9 cellular contexts compared by ENCODE assay signal in the genomic region with DNA sequence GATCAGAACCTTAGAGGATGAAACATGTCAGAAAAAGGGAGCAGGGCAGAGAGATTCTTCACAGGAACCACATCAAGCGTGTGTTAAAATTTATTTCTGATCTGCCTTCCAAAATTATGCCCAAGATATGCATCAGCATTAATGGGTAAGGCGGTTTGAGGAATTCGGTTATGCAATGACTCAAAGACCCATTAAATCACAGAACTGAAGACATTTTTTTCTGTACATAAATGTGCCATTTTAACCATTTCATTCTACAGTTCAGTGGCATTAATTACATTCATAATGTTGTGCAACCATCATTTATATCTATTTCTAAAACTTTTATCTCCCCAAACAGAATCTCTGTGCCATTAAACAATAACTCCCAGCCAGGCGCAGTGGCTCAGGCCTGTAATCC. TPM values are rescaled to one million over a fixed set of nuclear protein-coding genes. Genes with fewer than 3 reads are reported as not detected.
DNase-seq lines count a peak whose midpoint lies in the region; ATAC-seq, FAIRE-seq and TF ChIP-seq lines count a peak whose summit lies in the region.
"Had no signal": no experiment of that assay in that cellular context is flagged by ENCODE, and none has a peak within 500 bp of the region (broad histone marks: within the 10 kb centered on the region; RNA-seq: fewer than 3 reads in every experiment).

No MANE protein-coding gene starts in this region.

- intact Hi-C loops in colonic mucosa (cut with DNase I): loop anchor here (10.0 kb wide), 1 partner anchor 105 kb away; the partner anchor contains the start of gene SMYD3
- intact Hi-C loops in pancreas (cut with DNase I): no loop called here

- H3K36me3 ChIP-seq in colonic mucosa (no peaks in the 10 kb centered on the region), pancreas (no peaks in the 10 kb centered on the region)

- peaks cover 6% of the 10 kb centered on the region; the same call in 1 of the 2 replicates for H3K27me3 Mint-ChIP-seq in HFFc6 (ENCODE audit: insufficient read depth)
- H3K27me3 Mint-ChIP-seq: activated naive CD8-positive, alpha-beta T cell treated with anti-CD3 and anti-CD28 coated beads, Interleukin-2, amount 10 ng/mL, durations not matched to agents 7 days and 5 days had no signal

- H3K9me3 Mint-ChIP-seq in HFFc6: peaks cover 12% of the 10 kb centered on the region
- H3K9me3 Mint-ChIP-seq: activated naive CD8-positive, alpha-beta T cell treated with anti-CD3 and anti-CD28 coated beads, Interleukin-2, amount 10 ng/mL, durations not matched to agents 7 days and 5 days had no signal

- FAIRE-seq in pancreas (lab: Jason Lieb, UNC): no peak

- H3K4me3 ChIP-seq in colonic mucosa (no peak overlapping the region), pancreas (no peak overlapping the region)

- peak; percentile 19 for DNase-seq in AG20443 (ENCODE audit: low spot score)
- DNase-seq in HFFc6: peak; percentile 70
- no peak for DNase-seq in colonic mucosa
- DNase-seq in pancreas: no peak
- DNase-seq in HUDEP-2 (lab: John Stamatoyannopoulos, UW; ENCODE audit: unreplicated experiment in 76 of 76): no peak
- DNase-seq in pons (ENCODE audit: low spot score): no peak
- DNase-seq: activated naive CD8-positive, alpha-beta T cell treated with anti-CD3 and anti-CD28 coated beads, Interleukin-2, amount 10 ng/mL, durations not matched to agents 7 days and 5 days had no signal

- H3K36me3 Mint-ChIP-seq in HFFc6 (ENCODE audit: low read depth): peaks cover 45% of the 10 kb centered on the region

- ATAC-seq in pancreas (no peak), GM21515 (IDR thresholded peaks at IDR 0.05; ENCODE audit: unreplicated experiment) (no peak), esophagus mucosa (no peak)

- peak overlapping the region; percentile 81 for H3K4me3 Mint-ChIP-seq in HFFc6
- H3K4me3 Mint-ChIP-seq: activated naive CD8-positive, alpha-beta T cell treated with anti-CD3 and anti-CD28 coated beads, Interleukin-2, amount 10 ng/mL, durations not matched to agents 7 days and 5 days had no signal

- H3K4me1 Mint-ChIP-seq in HFFc6 (ENCODE audit: low read depth): peaks cover 69% of the 10 kb centered on the region

- 92% methylated on average over 4 of the region's 4 CpGs for WGBS in pancreas, 2 donors

- H3K9me3 ChIP-seq in colonic mucosa (no peaks in the 10 kb centered on the region), pancreas (no peaks in the 10 kb centered on the region)

- no peak overlapping the region for H3K9ac ChIP-seq in colonic mucosa (ENCODE audit: low read depth in 2 of 2, low read length in 2 of 2)

- TF ChIP-seq CTCF in HFFc6 (IDR thresholded peaks at IDR 0.05): no peak
- no peak for TF ChIP-seq CTCF in colonic mucosa (IDR thresholded peaks at IDR 0.05)
- no peak for TF ChIP-seq CTCF in pancreas (IDR thresholded peaks at IDR 0.05)

- H3K27ac Mint-ChIP-seq in HFFc6: peak overlapping the region; percentile 97
- H3K27ac Mint-ChIP-seq: activated naive CD8-positive, alpha-beta T cell treated with anti-CD3 and anti-CD28 coated beads, Interleukin-2, amount 10 ng/mL, durations not matched to agents 7 days and 5 days had no signal

- H3K27me3 ChIP-seq in colonic mucosa (no peaks in the 10 kb centered on the region), pancreas (no peaks in the 10 kb centered on the region)

- no peaks in the 10 kb centered on the region for H3K4me1 ChIP-seq in colonic mucosa
- peaks cover 0 to 5% (median 3%) of the 10 kb centered on the region in 3 donors for H3K4me1 ChIP-seq in pancreas

- H3K27ac ChIP-seq in colonic mucosa (peak overlapping the region; percentile 1), pancreas (peak overlapping the region in 3 of 4 donors; percentile 61 to 72 (median 71))

RNA-seq across cellular contexts. Expression of gene CNST, which starts 43.4 kb away (rescaled TPM):
- total RNA-seq in HFFc6 (2021; fragmentation: NEBNext Ultra II Directional; extraction: Animal tissue kit (Norgen Biotek cat#: 25700)): 10 to 100 TPM; 56.4 to 67.9 (median 59.6) TPM
- 10 to 100 TPM; 20.9 to 43.1 TPM for total RNA-seq in colonic mucosa
- total RNA-seq in pancreas: 10 to 100 TPM in 3 of 6 donors, 1 to 10 TPM in 3; 7.1 to 12.9 (median 10.6) TPM
- 1 to 10 TPM; 3.6 to 7.3 TPM for polyA plus RNA-seq in pancreas
- total RNA-seq in esophagus mucosa: 13.5 TPM

RNA-seq across cellular contexts. Expression of gene TFB2M, which starts 43.6 kb away (rescaled TPM):
- 10 to 100 TPM; 21.2 to 25.0 (median 23.0) TPM for total RNA-seq in HFFc6 (2021; fragmentation: NEBNext Ultra II Directional; extraction: Animal tissue kit (Norgen Biotek cat#: 25700))
- 10 to 100 TPM; 11.3 to 14.0 TPM for total RNA-seq in colonic mucosa
- total RNA-seq in pancreas: 1 to 10 TPM; 3.7 to 9.5 (median 7.1) TPM
- polyA plus RNA-seq in pancreas: 1 to 10 TPM; 3.3 to 8.3 TPM
- 8.2 TPM for total RNA-seq in esophagus mucosa

Comparison
In these comparisons a context has a peak if more than half of its experiments do, and no peak if none do; other contexts are left out.
1. DNase-seq: peak in AG20443 (single experiment) and HFFc6 (single experiment); none in colonic mucosa (single experiment), pancreas (0 of 6), HUDEP-2 (0 of 76) and pons (single experiment).